9 cellular contexts compared by ENCODE assay signal in the genomic region with DNA sequence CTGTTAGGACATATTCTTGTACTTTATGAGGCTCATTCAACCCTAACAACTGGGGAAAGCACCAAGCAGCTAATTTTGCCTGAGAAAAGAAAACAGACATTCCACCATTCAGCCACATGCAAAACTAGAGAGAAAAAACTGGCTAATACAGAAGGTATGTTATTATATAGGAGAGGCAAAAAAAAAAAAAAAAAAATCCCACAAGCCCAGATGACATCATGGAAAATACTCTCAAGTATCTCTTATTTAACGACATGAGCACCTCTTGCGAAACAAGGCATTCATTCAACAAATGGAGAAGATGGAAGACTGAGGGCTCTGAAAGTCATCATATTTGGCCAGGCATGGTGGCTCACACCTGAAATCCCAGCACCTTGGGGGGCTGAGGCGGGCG.
A peak's percentile ranks its signal among the peaks of the same experiment; 100 is the strongest.
DNase-seq lines count a peak whose midpoint lies in the region; ATAC-seq and TF ChIP-seq lines count a peak whose summit lies in the region.
"Had no signal": no experiment of that assay in that cellular context is flagged by ENCODE, and none has a peak within 500 bp of the region (broad histone marks: within the 10 kb centered on the region; RNA-seq: fewer than 3 reads in every experiment).

No MANE protein-coding gene starts in this region.

- DNase-seq in Calu3, result no peak
- peak; percentile 90 for DNase-seq in HFFc6
- no peak for DNase-seq in RWPE2 (ENCODE audit: low spot score)
- peak; percentile 92 for DNase-seq in iris pigment epithelial cell (ENCODE audit: low read depth)
- DNase-seq in foreskin melanocyte, result no peak
- DNase-seq in KG1 (lab: John Stamatoyannopoulos, UW), result no peak
- DNase-seq in MG63, result no peak
- DNase-seq in coronary artery (ENCODE audit: low spot score), result no peak
- DNase-seq: MM.1S had no signal

- H3K27ac Mint-ChIP-seq in Calu3 (ENCODE audit: unreplicated experiment), result peak overlapping the region; percentile 60
- H3K27ac Mint-ChIP-seq in HFFc6, result peak overlapping the region; percentile 94

- H3K27me3 ChIP-seq in RWPE2 (ENCODE audit: insufficient read depth, poor library complexity, severe bottlenecking), result no peaks in the 10 kb centered on the region
- no peaks in the 10 kb centered on the region for H3K27me3 ChIP-seq in MG63

- BruUV-seq in Calu3 (replicated peaks; lab: Mats Ljungman, UMichigan), result no TSS peak

- H3K27ac ChIP-seq in RWPE2 (ENCODE audit: poor library complexity, severe bottlenecking) (peak overlapping the region; percentile 50), coronary artery (peak overlapping the region in 1 of 2 donors; percentile 54)

- H3K36me3 ChIP-seq in RWPE2 (ENCODE audit: low read depth) (no peaks in the 10 kb centered on the region), MG63 (no peaks in the 10 kb centered on the region)

- peaks cover 5% of the 10 kb centered on the region for H3K36me3 Mint-ChIP-seq in Calu3 (ENCODE audit: insufficient read depth, unreplicated experiment)
- peaks cover 37% of the 10 kb centered on the region for H3K36me3 Mint-ChIP-seq in HFFc6 (ENCODE audit: low read depth)

- peaks cover 47% of the 10 kb centered on the region for H3K4me1 ChIP-seq in RWPE2 (ENCODE audit: insufficient read depth, poor library complexity, severe bottlenecking)

- no peaks in the 10 kb centered on the region for H3K9me3 ChIP-seq in RWPE2 (ENCODE audit: severe bottlenecking)
- no peaks in the 10 kb centered on the region for H3K9me3 ChIP-seq in MG63

- H3K9me3 Mint-ChIP-seq in Calu3 (ENCODE audit: low read depth, unreplicated experiment) (no peaks in the 10 kb centered on the region), HFFc6 (no peaks in the 10 kb centered on the region)

- no peak overlapping the region for H3K4me3 Mint-ChIP-seq in Calu3 (ENCODE audit: low read depth, unreplicated experiment)
- H3K4me3 Mint-ChIP-seq in HFFc6, result peak overlapping the region; percentile 48; the same call in 1 of the 2 replicates

- H3K27me3 Mint-ChIP-seq in Calu3 (ENCODE audit: unreplicated experiment) (no peaks in the 10 kb centered on the region), HFFc6 (ENCODE audit: insufficient read depth) (peaks cover 1% of the 10 kb centered on the region; the same call in 1 of the 2 replicates)

- TF ChIP-seq CTCF in Calu3 (IDR thresholded peaks at IDR 0.05; ENCODE audit: unreplicated experiment), result no peak
- TF ChIP-seq CTCF in HFFc6 (IDR thresholded peaks at IDR 0.05), result no peak
- TF ChIP-seq CTCF in RWPE2 (IDR thresholded peaks at IDR 0.05; ENCODE audit: poor library complexity, severe bottlenecking), result no peak
- TF ChIP-seq CTCF in coronary artery (IDR thresholded peaks at IDR 0.05), result no peak

- CTCF ChIA-PET in Calu3 (lab: Charles Lee), result no interaction called here

- intact Hi-C loops in Calu3 (cut with micrococcal nuclease; ENCODE audit: unreplicated experiment), result no loop called here

- H3K4me1 Mint-ChIP-seq in Calu3 (ENCODE audit: low read depth, unreplicated experiment), result peaks cover 25% of the 10 kb centered on the region
- H3K4me1 Mint-ChIP-seq in HFFc6 (ENCODE audit: low read depth), result peaks cover 76% of the 10 kb centered on the region

- no peak overlapping the region for H3K4me3 ChIP-seq in RWPE2 (ENCODE audit: severe bottlenecking)
- no peak overlapping the region for H3K4me3 ChIP-seq in MG63
- no peak overlapping the region for H3K4me3 ChIP-seq in coronary artery

- ATAC-seq in RWPE2 (ENCODE audit: low read depth), result peak; percentile 60

Comparison
In these comparisons a context has a peak if more than half of its experiments do, and no peak if none do; other contexts are left out.
1. DNase-seq: peak in HFFc6 (single experiment) and iris pigment epithelial cell (single experiment); none in Calu3 (single experiment), RWPE2 (single experiment), foreskin melanocyte (single experiment), KG1 (single experiment), MG63 (single experiment) and coronary artery (single experiment).